ENCODE assay signal across 8 cellular contexts in genomic region chr11:115919341-115920086, GRCh38.
DNase-seq lines count a peak whose midpoint lies in the region; ATAC-seq, FAIRE-seq and TF ChIP-seq lines count a peak whose summit lies in the region.

No MANE protein-coding gene starts in this region.

- in situ Hi-C loops in Caki2 (cut with HindIII; ENCODE audit: low pct_unique_long_range_greater_than_20kb, low sequenced_read_pairs) (no loop called here), K562 (cut with MboI) (no loop called here)

- TF ChIP-seq CTCF in K562 (IDR thresholded peaks at IDR 0.05 in 2 of 3, conservative IDR thresholded peaks at IDR 0.05 in 1 of 3; ENCODE audit: insufficient read depth in 2 of 3, low read depth in 1 of 3, low read length in 3 of 3): no peak

- no peaks in the 10 kb centered on the region for H3K79me2 ChIP-seq in K562 (ENCODE audit: control insufficient read depth, insufficient read depth, low read length)

- no peak overlapping the region for H3K4me2 ChIP-seq in K562 (ENCODE audit: insufficient read depth, low read length)

- POLR2A ChIA-PET in K562 (lab: Yijun Ruan, JAX): no interaction called here

- H3K4me3 ChIP-seq in K562: no peak overlapping the region

- no peaks in the 10 kb centered on the region for H3K4me1 ChIP-seq in K562 (replicated peaks in 1 of 2; ENCODE audit: control insufficient read depth in 2 of 2, insufficient read depth in 2 of 2, low read length in 2 of 2)

- H3K27ac ChIP-seq in K562 (ENCODE audit: extremely low read depth, low read depth, low read length): no peak overlapping the region

- DNase-seq in Caki2 (ENCODE audit: low read depth) (peak; percentile 96), K562 (ENCODE audit: extremely low read depth in 1 of 4, low spot score in 3 of 4) (no peak), DMS 273 treated with DMSO at 0.1 percent for 48 hours (lab: John Stamatoyannopoulos, UW) (no peak), ecto neural progenitor cell (ENCODE audit: low spot score) (no peak), HuH-7 (ENCODE audit: low spot score) (no peak), amygdala (lab: John Stamatoyannopoulos, UW) (no peak)

- no peak for FAIRE-seq in K562 (lab: Jason Lieb, UNC)

- no peak overlapping the region for H2AFZ ChIP-seq in K562 (ENCODE audit: low read depth, low read length)

- H4K20me1 ChIP-seq in K562 (replicated peaks; ENCODE audit: control insufficient read depth, insufficient read depth, low read length): no peaks in the 10 kb centered on the region

- no peaks in the 10 kb centered on the region for H3K36me3 ChIP-seq in K562 (ENCODE audit: control insufficient read depth, insufficient read depth, low read length)

- ATAC-seq in GM19351 (IDR thresholded peaks at IDR 0.05; ENCODE audit: unreplicated experiment) (peak; percentile 64), HG03280 (IDR thresholded peaks at IDR 0.05; ENCODE audit: unreplicated experiment) (peak; percentile 47), K562 (no peak)

- CTCF ChIA-PET in K562 (lab: Yijun Ruan, JAX; ENCODE audit: low intra/inter-chr PET ratio): no interaction called here

- BruUV-seq in K562 (replicated peaks; lab: Mats Ljungman, UMichigan): no TSS peak

- H3K27me3 ChIP-seq in K562 (ENCODE audit: control insufficient read depth in 2 of 2, insufficient read depth in 2 of 2, low read length in 2 of 2): no peaks in the 10 kb centered on the region

- no peaks in the 10 kb centered on the region for H3K9me3 ChIP-seq in K562 (replicated peaks; ENCODE audit: control insufficient read depth, insufficient read depth, low read depth, low read length)

- TF ChIP-seq EP300 in K562 (IDR thresholded peaks at IDR 0.05; ENCODE audit: low read length): no peak

- no peak overlapping the region for H3K9ac ChIP-seq in K562 (ENCODE audit: insufficient read depth in 1 of 2, low read depth in 2 of 2, low read length in 2 of 2)

- intact Hi-C loops in K562 (cut with micrococcal nuclease): no loop called here

- WGBS in K562 (ENCODE audit: insufficient coverage, low coverage, missing lambda C conversion rate): 0% methylated on average over 4 of the region's 4 CpGs

- TF ChIP-seq RAD21 in K562 (CRISPR knock-in tag; conservative IDR thresholded peaks at IDR 0.05 in 1 of 2, IDR thresholded peaks at IDR 0.05 in 1 of 2): no peak

- H3K9me1 ChIP-seq in K562 (ENCODE audit: control insufficient read depth, insufficient read depth, low read length): no peaks in the 10 kb centered on the region

- TF ChIP-seq POLR2A in K562 (conservative IDR thresholded peaks at IDR 0.05): no peak

TF ChIP-seq in K562, 482 proteins besides CTCF, POLR2A, EP300 and RAD21:
- TF ChIP-seq ATF3 (IDR thresholded peaks at IDR 0.05) (peak; percentile 41), ATF3 (CRISPR knock-in tag; conservative IDR thresholded peaks at IDR 0.05) (no peak), JUND (IDR thresholded peaks at IDR 0.05; ENCODE audit: borderline replicate concordance, low read depth, low read length) (peak; percentile 43; the same call in 1 of the 2 replicates), JUND (tag; IDR thresholded peaks at IDR 0.05; ENCODE audit: borderline replicate concordance, low read depth, low read length) (no peak), MCM7 (IDR thresholded peaks at IDR 0.05) (no peak), JUN (IDR thresholded peaks at IDR 0.05; ENCODE audit: borderline replicate concordance, low read depth, low read length) (0 out of 2 replicates have a peak, but pooled peaks have one; percentile 15), JUN (CRISPR knock-in tag; IDR thresholded peaks at IDR 0.05; ENCODE audit: borderline replicate concordance) (no peak), FOXO4 (CRISPR knock-in tag; IDR thresholded peaks at IDR 0.05) (no peak), PRDM10 (IDR thresholded peaks at IDR 0.05; ENCODE audit: partially characterized antibody) (peak; percentile 78), PBX2 (CRISPR knock-in tag; IDR thresholded peaks at IDR 0.05; ENCODE audit: low read depth) (no peak), PBX2 (tag; conservative IDR thresholded peaks at IDR 0.05; ENCODE audit: low read depth) (no peak), FOSL1 (tag; conservative IDR thresholded peaks at IDR 0.05) (peak; percentile 43; the same call in 1 of the 2 replicates)
